20 cellular contexts compared by ENCODE assay signal in the genomic region with DNA sequence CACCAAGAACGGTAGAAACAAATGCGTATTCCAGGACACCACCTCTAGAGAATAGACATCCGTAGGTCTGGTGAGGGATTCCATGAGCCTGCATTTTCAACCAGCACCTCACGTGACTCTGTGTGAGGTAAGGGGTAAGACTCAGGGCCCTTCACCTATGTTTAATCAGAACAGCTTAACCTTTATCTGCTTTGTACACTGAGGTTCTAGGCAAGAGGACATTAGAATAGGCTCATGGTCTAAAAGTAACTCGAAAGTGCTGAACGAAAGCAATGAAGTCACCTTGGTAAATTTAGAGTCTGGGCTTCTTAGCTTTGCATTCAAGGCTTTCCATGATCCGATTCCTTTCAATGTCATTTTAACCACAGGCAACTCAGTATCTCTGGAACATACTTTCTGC.
"Had no signal": no experiment of that assay in that cellular context is flagged by ENCODE, and none has a peak within 500 bp of the region (broad histone marks: within the 10 kb centered on the region; RNA-seq: fewer than 3 reads in every experiment).

No MANE protein-coding gene starts in this region.

- DNase-seq: KBM-7, MV-4-11, NCI-H1048, NCI-H1105, NCI-H1417, NCI-H1436 treated with DMSO at 0.1 percent for 48 hours, NCI-H1694, NCI-H187 treated with DMSO at 0.1 percent for 48 hours, NCI-H2029 treated with DMSO at 0.1 percent for 48 hours, NCI-H2107, NCI-H2227 treated with DMSO at 0.1 percent for 48 hours, NCI-H524, NCI-H748 treated with DMSO at 0.1 percent for 48 hours, RPMI8226, SHP77, SK-N-SH had no signal

- H3K36me3 Mint-ChIP-seq: IgD-negative memory B cell had no signal

- H3K27ac ChIP-seq: HL-60 had no signal

- H3K4me2 ChIP-seq: SK-N-SH had no signal

- H3K4me1 Mint-ChIP-seq: IgD-negative memory B cell had no signal

- H3K4me3 Mint-ChIP-seq: IgD-negative memory B cell had no signal

- H3K27ac Mint-ChIP-seq: IgD-negative memory B cell had no signal

- H3K9me3 ChIP-seq: SK-N-SH had no signal

- H3K9ac ChIP-seq: SK-N-SH had no signal

- FAIRE-seq: HTR-8/SVneo, RCC 7860 had no signal

- H3K9me3 Mint-ChIP-seq: IgD-negative memory B cell had no signal
